ENCODE assay signal across 27 cellular contexts in genomic region chr10:123965973-123966895, GRCh38.
"Had no signal": no experiment of that assay in that cellular context is flagged by ENCODE, and none has a peak within 500 bp of the region (broad histone marks: within the 10 kb centered on the region; RNA-seq: fewer than 3 reads in every experiment).

No MANE protein-coding gene starts in this region.

- H3K9me3 Mint-ChIP-seq: activated CD4-positive, alpha-beta memory T cell treated with anti-CD3 and anti-CD28 coated beads for 36 hours; activated CD4-positive, alpha-beta T cell treated with anti-CD3 and anti-CD28 coated beads, Interleukin-2, amount 10 ng/mL, durations not matched to agents 24 days and 14 days; activated T-cell treated with anti-CD3 and anti-CD28 coated beads, Interleukin-2, amount 50 U/mL, for 4 hours; activated T-helper 17 cell treated with anti-CD3 and anti-CD28 coated beads, Interleukin-2, amount 50 U/mL, for 72 hours; central memory CD8-positive, alpha-beta T cell; natural killer cell treated with Interleukin-12 subunit alpha and Interleukin-12 subunit beta and Interleukin-15 and Interleukin-18, amount 100 ng/mL, for 72 hours; stimulated activated effector memory CD8-positive, alpha-beta T cell treated with anti-CD3 and anti-CD28 coated beads, Interleukin-12 subunit alpha, Interleukin-12 subunit beta, amount 100 ng/mL, for 72 hours; stimulated activated naive CD8-positive, alpha-beta T cell treated with anti-CD3 and anti-CD28 coated beads, Interleukin-15, Interleukin-2, amounts not matched to agents 100 ng/mL and 50 ng/mL, for 24 hours; T-helper 1 cell treated with Interleukin-12 subunit alpha and Interleukin-12 subunit beta and Interleukin-4 antibody, amounts not matched to agents 30 μg/mL and 1 μg/mL, for 36 hours had no signal

- H3K27ac Mint-ChIP-seq: activated CD4-positive, alpha-beta memory T cell treated with anti-CD3 and anti-CD28 coated beads for 36 hours; activated CD4-positive, alpha-beta T cell treated with anti-CD3 and anti-CD28 coated beads, Interleukin-2, amount 10 ng/mL, durations not matched to agents 24 days and 14 days; activated T-helper 17 cell treated with anti-CD3 and anti-CD28 coated beads, Interleukin-2, amount 50 U/mL, for 72 hours; natural killer cell treated with Interleukin-12 subunit alpha and Interleukin-12 subunit beta and Interleukin-15 and Interleukin-18, amount 100 ng/mL, for 72 hours; progenitor cell of endocrine pancreas; stimulated activated effector memory CD8-positive, alpha-beta T cell treated with anti-CD3 and anti-CD28 coated beads, Interleukin-12 subunit alpha, Interleukin-12 subunit beta, amount 100 ng/mL, for 72 hours; stimulated activated naive CD8-positive, alpha-beta T cell treated with anti-CD3 and anti-CD28 coated beads, Interleukin-15, Interleukin-2, amounts not matched to agents 100 ng/mL and 50 ng/mL, for 24 hours; T-helper 1 cell treated with Interleukin-12 subunit alpha and Interleukin-12 subunit beta and Interleukin-4 antibody, amounts not matched to agents 30 μg/mL and 1 μg/mL, for 36 hours had no signal

- H3K9me3 ChIP-seq: left lung, lower lobe of right lung, mucosa of descending colon, sigmoid colon, upper lobe of left lung, vagina had no signal

- H3K36me3 ChIP-seq: left lung, lower lobe of right lung, sigmoid colon, upper lobe of left lung, vagina, WERI-Rb-1 had no signal

- H3K27ac ChIP-seq: epithelial cell of prostate, foreskin keratinocyte, left lung, lower lobe of right lung, upper lobe of left lung, vagina, WERI-Rb-1 had no signal

- DNase-seq: activated CD4-positive, alpha-beta memory T cell treated with anti-CD3 and anti-CD28 coated beads for 36 hours; activated CD4-positive, alpha-beta T cell treated with anti-CD3 and anti-CD28 coated beads, Interleukin-2, amount 10 ng/mL, durations not matched to agents 24 days and 14 days; activated CD4-positive, CD25-positive, alpha-beta regulatory T cell treated with anti-CD3 and anti-CD28 coated beads, Interleukin-2, amount 50 U/mL, for 72 hours; activated gamma-delta T cell treated with Interleukin-2 at 50 U/mL for 16 hours; activated naive CD4-positive, alpha-beta T cell treated with anti-CD3 and anti-CD28 coated beads, Interleukin-2, amount 50 U/mL, for 16 hours; activated T-cell treated with anti-CD3 and anti-CD28 coated beads, Interleukin-2, amount 50 U/mL, for 4 hours; effector CD8-positive, alpha-beta T cell; foreskin keratinocyte; left lung; lower lobe of right lung; mucosa of descending colon; sigmoid colon; small intestine; stimulated activated CD4-positive, alpha-beta T cell treated with anti-CD3 and anti-CD28 coated beads, Interleukin-4, amount 100 ng/mL, for 24 hours; SW 1271; T-helper 9 cell; upper lobe of left lung; WERI-Rb-1 had no signal

- H3K4me1 Mint-ChIP-seq: activated CD4-positive, alpha-beta T cell treated with anti-CD3 and anti-CD28 coated beads, Interleukin-2, amount 10 ng/mL, durations not matched to agents 24 days and 14 days; central memory CD8-positive, alpha-beta T cell had no signal

- H3K4me1 ChIP-seq: foreskin keratinocyte, left lung, upper lobe of left lung had no signal

- H3K4me3 Mint-ChIP-seq: activated CD4-positive, alpha-beta memory T cell treated with anti-CD3 and anti-CD28 coated beads for 36 hours; activated CD4-positive, alpha-beta T cell treated with anti-CD3 and anti-CD28 coated beads, Interleukin-2, amount 10 ng/mL, durations not matched to agents 24 days and 14 days; activated T-cell treated with anti-CD3 and anti-CD28 coated beads, Interleukin-2, amount 50 U/mL, for 4 hours; activated T-helper 17 cell treated with anti-CD3 and anti-CD28 coated beads, Interleukin-2, amount 50 U/mL, for 72 hours; central memory CD8-positive, alpha-beta T cell; natural killer cell treated with Interleukin-12 subunit alpha and Interleukin-12 subunit beta and Interleukin-15 and Interleukin-18, amount 100 ng/mL, for 72 hours; stimulated activated effector memory CD8-positive, alpha-beta T cell treated with anti-CD3 and anti-CD28 coated beads, Interleukin-12 subunit alpha, Interleukin-12 subunit beta, amount 100 ng/mL, for 72 hours; stimulated activated naive CD8-positive, alpha-beta T cell treated with anti-CD3 and anti-CD28 coated beads, Interleukin-15, Interleukin-2, amounts not matched to agents 100 ng/mL and 50 ng/mL, for 24 hours; T-helper 1 cell treated with Interleukin-12 subunit alpha and Interleukin-12 subunit beta and Interleukin-4 antibody, amounts not matched to agents 30 μg/mL and 1 μg/mL, for 36 hours had no signal

- H3K4me3 ChIP-seq: left lung, lower lobe of right lung, mucosa of descending colon, sigmoid colon, upper lobe of left lung, vagina had no signal

- H3K36me3 Mint-ChIP-seq: activated CD4-positive, alpha-beta memory T cell treated with anti-CD3 and anti-CD28 coated beads for 36 hours; natural killer cell treated with Interleukin-12 subunit alpha and Interleukin-12 subunit beta and Interleukin-15 and Interleukin-18, amount 100 ng/mL, for 72 hours; stimulated activated effector memory CD8-positive, alpha-beta T cell treated with anti-CD3 and anti-CD28 coated beads, Interleukin-12 subunit alpha, Interleukin-12 subunit beta, amount 100 ng/mL, for 72 hours had no signal

- ATAC-seq: activated T-cell treated with anti-CD3 and anti-CD28 coated beads, Interleukin-2, amount 50 U/mL, for 4 hours; activated T-helper 17 cell treated with anti-CD3 and anti-CD28 coated beads, Interleukin-2, amount 50 U/mL, for 72 hours; foreskin keratinocyte; left lung; lower lobe of right lung; mucosa of descending colon; natural killer cell treated with Interleukin-12 subunit alpha and Interleukin-12 subunit beta and Interleukin-15 and Interleukin-18, amount 100 ng/mL, for 72 hours had no signal

- H3K27me3 ChIP-seq: vagina had no signal
